ENCODE assay signal across 16 cellular contexts in genomic region chr22:42997577-42997976, GRCh38. TPM values are rescaled to one million over a fixed set of nuclear protein-coding genes. Genes with fewer than 3 reads are reported as not detected.
DNase-seq lines count a peak whose midpoint lies in the region; ATAC-seq and TF ChIP-seq lines count a peak whose summit lies in the region.
"Had no signal": no experiment of that assay in that cellular context is flagged by ENCODE, and none has a peak within 500 bp of the region (broad histone marks: within the 10 kb centered on the region; RNA-seq: fewer than 3 reads in every experiment).

No MANE protein-coding gene starts in this region.

- no peaks in the 10 kb centered on the region for H3F3A ChIP-seq in GM23338 (replicated peaks; ENCODE audit: low read depth)

- CTCF ChIA-PET in naive thymus-derived CD4-positive, alpha-beta T cell (lab: Charles Lee) = no interaction called here

- H3K9me3 ChIP-seq in naive thymus-derived CD4-positive, alpha-beta T cell (ENCODE audit: control insufficient read depth in 2 of 3, low read length in 3 of 3) = no peaks in the 10 kb centered on the region
- no peaks in the 10 kb centered on the region for H3K9me3 ChIP-seq in vagina

- H3K36me3 ChIP-seq in GM23338 (ENCODE audit: insufficient read depth) (no peaks in the 10 kb centered on the region), brain microvascular endothelial cell (replicated peaks) (no peaks in the 10 kb centered on the region), vagina (no peaks in the 10 kb centered on the region)
- peaks cover 0 to 3% (median 0%) of the 10 kb centered on the region in 3 experiments for H3K36me3 ChIP-seq in naive thymus-derived CD4-positive, alpha-beta T cell (ENCODE audit: control insufficient read depth in 2 of 3, insufficient read depth in 3 of 3, low read length in 3 of 3)
- H3K36me3 ChIP-seq: heart right ventricle had no signal

- peaks cover 44% of the 10 kb centered on the region for H3K4me1 Mint-ChIP-seq in GM23338
- H3K4me1 Mint-ChIP-seq in naive thymus-derived CD4-positive, alpha-beta T cell = peaks cover 47 to 77% (median 62%) of the 10 kb centered on the region in 7 donors

- POLR2A ChIA-PET in naive thymus-derived CD4-positive, alpha-beta T cell (lab: Charles Lee) = no interaction called here

- no peak overlapping the region for H3K4me3 Mint-ChIP-seq in GM23338
- peak overlapping the region in 2 of 10 donors; percentile 27 to 36 for H3K4me3 Mint-ChIP-seq in naive thymus-derived CD4-positive, alpha-beta T cell
- H3K4me3 Mint-ChIP-seq: activated naive CD4-positive, alpha-beta T cell treated with anti-CD3 and anti-CD28 coated beads for 36 hours had no signal

- H3K4me2 ChIP-seq in GM23338 = no peak overlapping the region

- peaks cover 14% of the 10 kb centered on the region for H3K9me3 Mint-ChIP-seq in GM23338
- H3K9me3 Mint-ChIP-seq in naive thymus-derived CD4-positive, alpha-beta T cell = no peaks in the 10 kb centered on the region
- H3K9me3 Mint-ChIP-seq: activated B cell treated with CpG ODN at 0.5 μM for 24 hours; activated naive CD4-positive, alpha-beta T cell treated with anti-CD3 and anti-CD28 coated beads for 36 hours had no signal

- peaks cover 20% of the 10 kb centered on the region for H3K36me3 Mint-ChIP-seq in GM23338 (ENCODE audit: low read depth)
- peaks cover 1 to 18% (median 9%) of the 10 kb centered on the region in 5 donors for H3K36me3 Mint-ChIP-seq in naive thymus-derived CD4-positive, alpha-beta T cell

- ATAC-seq in GM23338 = no peak
- no peak for ATAC-seq in naive thymus-derived CD4-positive, alpha-beta T cell
- ATAC-seq: heart right ventricle had no signal

- peaks cover 60% of the 10 kb centered on the region for H4K20me1 ChIP-seq in GM23338 (replicated peaks; ENCODE audit: insufficient read depth)

- H2AFZ ChIP-seq in GM23338 = no peak overlapping the region

- H3K9me2 ChIP-seq in GM23338 (ENCODE audit: insufficient read depth) = 0 out of 2 replicates have a peak, but pooled peaks cover 3% of the 10 kb centered on the region

- no peak overlapping the region; the same call in 1 of the 2 replicates for H3K27ac Mint-ChIP-seq in GM23338
- peak overlapping the region in 7 of 9 donors; percentile 14 to 67 (median 26) for H3K27ac Mint-ChIP-seq in naive thymus-derived CD4-positive, alpha-beta T cell

- no peak for TF ChIP-seq POLR2A in vagina (IDR thresholded peaks at IDR 0.05)

- TF ChIP-seq CTCF in C4-2B (conservative IDR thresholded peaks at IDR 0.05) (no peak), GM23338 (conservative IDR thresholded peaks at IDR 0.05; ENCODE audit: low read depth in 2 of 2) (no peak), brain microvascular endothelial cell (IDR thresholded peaks at IDR 0.05; ENCODE audit: low read depth, low read length, missing control alignments) (no peak), vagina (IDR thresholded peaks at IDR 0.05) (no peak)

- H3K4me3 ChIP-seq in GM23338 = no peak overlapping the region
- no peak overlapping the region for H3K4me3 ChIP-seq in brain microvascular endothelial cell (ENCODE audit: low read depth, low read length)
- H3K4me3 ChIP-seq in naive thymus-derived CD4-positive, alpha-beta T cell (ENCODE audit: low read length) = no peak overlapping the region
- H3K4me3 ChIP-seq in vagina = no peak overlapping the region
- H3K4me3 ChIP-seq: heart right ventricle had no signal

- H3K27me3 ChIP-seq in GM23338 (ENCODE audit: insufficient read depth) (no peaks in the 10 kb centered on the region), brain microvascular endothelial cell (replicated peaks) (no peaks in the 10 kb centered on the region), vagina (no peaks in the 10 kb centered on the region)
- no peaks in the 10 kb centered on the region for H3K27me3 ChIP-seq in naive thymus-derived CD4-positive, alpha-beta T cell (ENCODE audit: control insufficient read depth in 2 of 2, insufficient read depth in 2 of 2, low read length in 2 of 2)
- H3K27me3 ChIP-seq: heart right ventricle had no signal

- H3K79me2 ChIP-seq in GM23338 (replicated peaks; ENCODE audit: insufficient read depth) = peaks cover 100% of the 10 kb centered on the region

- intact Hi-C loops in naive thymus-derived CD4-positive, alpha-beta T cell (cut with micrococcal nuclease) = no loop called here
- intact Hi-C loops in vagina (cut with DNase I) = loop anchor here (10.0 kb wide), 1 partner anchor 63 kb away; no protein-coding TSS in a partner anchor

- H3K27me3 Mint-ChIP-seq in GM23338 (ENCODE audit: insufficient read depth, low read depth, poor library complexity) = peaks cover 8% of the 10 kb centered on the region
- no peaks in the 10 kb centered on the region for H3K27me3 Mint-ChIP-seq in naive thymus-derived CD4-positive, alpha-beta T cell
- H3K27me3 Mint-ChIP-seq: activated B cell treated with CpG ODN at 0.5 μM for 24 hours had no signal

- H3K27ac ChIP-seq in C4-2B (peak overlapping the region; percentile 100), GM23338 (ENCODE audit: low read depth) (peak overlapping the region; percentile 84; the same call in 1 of the 2 replicates), brain microvascular endothelial cell (peak overlapping the region; percentile 30), vagina (no peak overlapping the region)
- no peak overlapping the region for H3K27ac ChIP-seq in naive thymus-derived CD4-positive, alpha-beta T cell (ENCODE audit: low read depth, low read length)

- H3K4me1 ChIP-seq in GM23338 (ENCODE audit: insufficient read depth) (peaks cover 48% of the 10 kb centered on the region), vagina (peaks cover 78% of the 10 kb centered on the region)
- H3K4me1 ChIP-seq in naive thymus-derived CD4-positive, alpha-beta T cell (ENCODE audit: control insufficient read depth in 2 of 2, insufficient read depth in 2 of 2, low read length in 2 of 2) = peaks cover 5 to 17% of the 10 kb centered on the region in 2 donors

- in situ Hi-C loops in brain microvascular endothelial cell (cut with HindIII; ENCODE audit: low pct_ligation_motif_present, low sequenced_read_pairs) = no loop called here

- DNase-seq in GM23338 (ENCODE audit: low spot score) (no peak), brain microvascular endothelial cell (no peak), iPS-NIHi7 (ENCODE audit: extremely low spot score) (no peak), NCI-H2081 treated with DMSO at 0.1 percent for 48 hours (lab: John Stamatoyannopoulos, UW) (no peak), NCI-H1092 treated with DMSO at 0.1 percent for 48 hours (lab: John Stamatoyannopoulos, UW) (no peak), vagina (ENCODE audit: extremely low spot score in 2 of 2) (no peak)
- DNase-seq in naive thymus-derived CD4-positive, alpha-beta T cell = no peak
- DNase-seq: activated B cell treated with CpG ODN at 0.5 μM for 24 hours; activated naive CD4-positive, alpha-beta T cell treated with anti-CD3 and anti-CD28 coated beads for 36 hours; COR-L47; effector CD4-positive, alpha-beta T cell; heart right ventricle; mesendoderm; NCI-H2171 treated with DMSO at 0.1 percent for 48 hours; retina had no signal

TF ChIP-seq in GM23338, 12 proteins besides CTCF, POLR2A, EP300 and RAD21:
- TF ChIP-seq EZH2 (IDR thresholded peaks at IDR 0.05; ENCODE audit: low read depth, unreplicated experiment) (no peak), CREB1 (CRISPR knock-in tag; IDR thresholded peaks at IDR 0.05; ENCODE audit: low read depth) (no peak), NANOG (IDR thresholded peaks at IDR 0.05; ENCODE audit: borderline replicate concordance) (no peak)
TF ChIP-seq in GM23338: peak in this region for 0.

RNA-seq across cellular contexts. Expression of gene PACSIN2, which starts 17.4 kb away (rescaled TPM):
- 47.0 and 57.3 TPM in 2 replicates for total RNA-seq in GM23338 (2014; rRNA removed; shearing (Covaris generic))
- polyA plus RNA-seq in GM23338 (2016; fragmentation: Nextera tagmentation; extraction: Ambion mirVana) = 23.5 and 24.6 TPM in 2 replicates
- total RNA-seq in naive thymus-derived CD4-positive, alpha-beta T cell = 10 to 100 TPM; 27.6 to 62.5 (median 38.1) TPM
- polyA plus RNA-seq in naive thymus-derived CD4-positive, alpha-beta T cell = 10 to 100 TPM; 26.6 to 36.3 TPM
- 46.2 TPM for total RNA-seq in vagina

Comparison
In these comparisons a context has a peak if more than half of its experiments do, and no peak if none do; other contexts are left out.
1. H3K27ac ChIP-seq: peak in C4-2B (single experiment), GM23338 (single experiment) and brain microvascular endothelial cell (single experiment); none in naive thymus-derived CD4-positive, alpha-beta T cell (single experiment) and vagina (single experiment).